28 cellular contexts compared by ENCODE assay signal in the genomic region with DNA sequence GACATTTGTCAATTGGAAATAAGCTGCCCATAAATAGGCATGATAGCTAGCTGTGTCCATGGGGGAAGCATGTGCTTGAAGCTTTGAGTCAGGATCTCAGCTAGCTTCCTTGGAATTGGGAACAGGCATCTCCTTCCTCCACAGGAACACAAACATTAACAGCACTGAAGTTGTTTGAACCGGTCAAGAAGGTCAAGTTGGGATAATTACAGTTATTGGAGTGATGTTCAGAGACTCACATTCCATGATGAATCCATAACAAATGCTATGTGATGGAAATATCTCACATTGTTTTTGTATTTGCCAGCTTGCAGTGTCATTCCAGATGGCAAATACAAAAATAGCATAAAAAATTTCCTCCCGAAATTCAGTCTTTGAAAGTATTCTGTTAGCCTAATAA.
"Had no signal": no experiment of that assay in that cellular context is flagged by ENCODE, and none has a peak within 500 bp of the region (broad histone marks: within the 10 kb centered on the region; RNA-seq: fewer than 3 reads in every experiment).

No MANE protein-coding gene starts in this region.

- ATAC-seq: activated CD4-positive, alpha-beta T cell treated with anti-CD3 and anti-CD28 coated beads for 36 hours; activated naive CD4-positive, alpha-beta T cell treated with anti-CD3 and anti-CD28 coated beads, Interleukin-2, amount 50 U/mL, for 72 hours; activated T-cell treated with anti-CD3 and anti-CD28 coated beads, Interleukin-2, amount 50 U/mL, for 72 hours; gastrocnemius medialis; heart right ventricle had no signal

- H3K4me3 ChIP-seq: ascending aorta, breast epithelium, cardiac muscle cell, colonic mucosa, esophagus squamous epithelium, gastrocnemius medialis, heart right ventricle had no signal

- H3K4me1 ChIP-seq: ascending aorta, breast epithelium, colonic mucosa, esophagus squamous epithelium, gastrocnemius medialis, heart right ventricle had no signal

- DNase-seq: activated CD4-positive, alpha-beta memory T cell treated with anti-CD3 and anti-CD28 coated beads, Interleukin-2, amount 10 ng/mL, durations not matched to agents 7 days and 5 days; activated CD4-positive, alpha-beta T cell treated with anti-CD3 and anti-CD28 coated beads for 36 hours; activated CD4-positive, alpha-beta T cell treated with anti-CD3 and anti-CD28 coated beads, Interleukin-2, amount 10 ng/mL, durations not matched to agents 7 days and 5 days; activated CD4-positive, alpha-beta T cell treated with anti-CD3 and anti-CD28 coated beads, Interleukin-2, amount 50 U/mL, for 4 hours; activated CD4-positive, CD25-positive, alpha-beta regulatory T cell; activated CD4-positive, CD25-positive, alpha-beta regulatory T cell treated with anti-CD3 and anti-CD28 coated beads, Interleukin-2, amount 50 U/mL, for 72 hours; activated CD8-positive, alpha-beta memory T cell treated with anti-CD3 and anti-CD28 coated beads, Interleukin-2, amount 50 U/mL, for 48 hours; activated gamma-delta T cell; activated naive CD4-positive, alpha-beta T cell; activated naive CD4-positive, alpha-beta T cell treated with anti-CD3 and anti-CD28 coated beads, Interleukin-2, amount 10 ng/mL, durations not matched to agents 7 days and 5 days; activated naive CD8-positive, alpha-beta T cell treated with anti-CD3 and anti-CD28 coated beads, Interleukin-2, amount 10 ng/mL, durations not matched to agents 7 days and 5 days; activated T-cell treated with anti-CD3 and anti-CD28 coated beads for 4 hours; activated T-cell treated with anti-CD3 and anti-CD28 coated beads, Interleukin-2, amount 50 U/mL, for 24 hours; activated T-cell treated with anti-CD3 and anti-CD28 coated beads, Interleukin-2, amount 50 U/mL, for 72 hours; central memory CD4-positive, alpha-beta T cell; cerebellar nuclear complex; colonic mucosa; effector CD8-positive, alpha-beta T cell; esophagus squamous epithelium; foreskin fibroblast; gastrocnemius medialis; heart right ventricle; T-helper 2 cell had no signal

- H3K27me3 ChIP-seq: ascending aorta, breast epithelium, colonic mucosa, gastrocnemius medialis had no signal

- H3K36me3 ChIP-seq: ascending aorta, breast epithelium, cardiac muscle cell, colonic mucosa, esophagus squamous epithelium, gastrocnemius medialis, heart right ventricle had no signal

- H3K9me3 ChIP-seq: ascending aorta, breast epithelium, colonic mucosa, esophagus squamous epithelium, gastrocnemius medialis, heart right ventricle had no signal

- H3K27ac ChIP-seq: ascending aorta, breast epithelium, cardiac muscle cell, colonic mucosa, epithelial cell of prostate, esophagus squamous epithelium, gastrocnemius medialis, heart right ventricle had no signal
